26 cellular contexts compared by ENCODE assay signal in genomic region chr1:208103821-208104513, GRCh38.
"Had no signal": no experiment of that assay in that cellular context is flagged by ENCODE, and none has a peak within 500 bp of the region (broad histone marks: within the 10 kb centered on the region; RNA-seq: fewer than 3 reads in every experiment).

No MANE protein-coding gene starts in this region.

- H3K9me3 ChIP-seq: esophagus squamous epithelium, prostate gland, right atrium auricular region, thoracic aorta, tibial nerve, upper lobe of right lung, uterus had no signal

- DNase-seq: dermis blood vessel endothelial cell; effector memory CD4-positive, alpha-beta T cell; erythroblast; esophagus squamous epithelium; foreskin melanocyte; hypothalamus; immature natural killer cell; islet precursor cell; kidney glomerular epithelial cell; natural killer cell; nucleus accumbens; stimulated activated CD4-positive, alpha-beta T cell treated with anti-CD3 and anti-CD28 coated beads, Interleukin-15, amount 100 ng/mL, for 24 hours; stimulated activated CD4-positive, alpha-beta T cell treated with anti-CD3 and anti-CD28 coated beads, Interleukin-2, amount 100 ng/mL, for 48 hours; stimulated activated naive B cell treated with anti-CD40 and anti-IgM and Interleukin-4, amounts not matched to agents 10 μg/mL and 1 μg/mL and 100 μg/mL, for 72 hours; upper lobe of right lung; uterus had no signal

- H3K27me3 Mint-ChIP-seq: stimulated activated naive CD8-positive, alpha-beta T cell treated with anti-CD3 and anti-CD28 coated beads, Interleukin-15, Interleukin-2, amounts not matched to agents 100 ng/mL and 50 ng/mL, for 24 hours had no signal

- H3K4me3 ChIP-seq: coronary artery, esophagus squamous epithelium, lung, prostate gland, right atrium auricular region, skin epidermis, thoracic aorta, tibial nerve, upper lobe of right lung, uterus had no signal

- H3K4me1 ChIP-seq: prostate gland, upper lobe of right lung had no signal

- H3K36me3 ChIP-seq: prostate gland, thoracic aorta, tibial nerve, uterus had no signal

- H3K27me3 ChIP-seq: esophagus squamous epithelium, right atrium auricular region, tibial nerve, upper lobe of right lung, uterus had no signal

- H3K4me3 Mint-ChIP-seq: immature natural killer cell; memory B cell; natural killer cell; neural crest cell; stimulated activated naive B cell treated with anti-CD40 and anti-IgM and Interleukin-4, amounts not matched to agents 10 μg/mL and 1 μg/mL and 100 μg/mL, for 72 hours; stimulated activated naive CD8-positive, alpha-beta T cell treated with anti-CD3 and anti-CD28 coated beads, Interleukin-15, Interleukin-2, amounts not matched to agents 100 ng/mL and 50 ng/mL, for 24 hours had no signal

- H3K9me3 Mint-ChIP-seq: immature natural killer cell; memory B cell; natural killer cell; neural crest cell; stimulated activated naive B cell treated with anti-CD40 and anti-IgM and Interleukin-4, amounts not matched to agents 10 μg/mL and 1 μg/mL and 100 μg/mL, for 72 hours; stimulated activated naive CD8-positive, alpha-beta T cell treated with anti-CD3 and anti-CD28 coated beads, Interleukin-15, Interleukin-2, amounts not matched to agents 100 ng/mL and 50 ng/mL, for 24 hours had no signal

- ATAC-seq: natural killer cell; stimulated activated naive B cell treated with anti-CD40 and anti-IgM and Interleukin-4, amounts not matched to agents 10 μg/mL and 1 μg/mL and 100 μg/mL, for 72 hours; upper lobe of right lung had no signal

- H3K4me1 Mint-ChIP-seq: immature natural killer cell; memory B cell; natural killer cell; stimulated activated naive B cell treated with anti-CD40 and anti-IgM and Interleukin-4, amounts not matched to agents 10 μg/mL and 1 μg/mL and 100 μg/mL, for 72 hours had no signal

- H3K27ac Mint-ChIP-seq: immature natural killer cell; memory B cell; natural killer cell; stimulated activated naive B cell treated with anti-CD40 and anti-IgM and Interleukin-4, amounts not matched to agents 10 μg/mL and 1 μg/mL and 100 μg/mL, for 72 hours; stimulated activated naive CD8-positive, alpha-beta T cell treated with anti-CD3 and anti-CD28 coated beads, Interleukin-15, Interleukin-2, amounts not matched to agents 100 ng/mL and 50 ng/mL, for 24 hours had no signal

- H3K36me3 Mint-ChIP-seq: immature natural killer cell; memory B cell; natural killer cell; stimulated activated naive B cell treated with anti-CD40 and anti-IgM and Interleukin-4, amounts not matched to agents 10 μg/mL and 1 μg/mL and 100 μg/mL, for 72 hours had no signal

- H3K27ac ChIP-seq: coronary artery, esophagus squamous epithelium, prostate gland, right atrium auricular region, skin epidermis, thoracic aorta, tibial nerve, upper lobe of right lung, uterus had no signal
